ENCODE assay signal across 9 cellular contexts in the genomic region with DNA sequence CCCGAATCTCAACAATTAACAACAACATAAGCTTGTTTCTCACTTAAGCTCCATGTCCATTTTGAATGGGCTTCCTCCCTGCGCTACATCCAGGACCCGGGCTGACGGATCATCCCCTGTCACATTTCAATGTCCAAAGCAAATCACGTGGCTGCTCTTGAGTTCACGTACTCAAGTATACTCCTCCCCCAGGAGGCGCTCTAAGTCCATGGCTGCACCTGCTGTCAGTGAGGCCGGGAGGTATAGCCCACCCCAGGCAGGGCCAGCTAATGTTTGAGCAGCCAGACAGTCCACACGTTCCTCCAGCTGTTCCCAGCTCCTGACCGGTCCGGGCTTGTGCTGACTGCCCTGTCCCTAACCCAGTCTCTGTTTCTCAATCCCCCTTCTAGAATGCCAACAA.
DNase-seq lines count a peak whose midpoint lies in the region; ATAC-seq, FAIRE-seq and TF ChIP-seq lines count a peak whose summit lies in the region.
"Had no signal": no experiment of that assay in that cellular context is flagged by ENCODE, and none has a peak within 500 bp of the region (broad histone marks: within the 10 kb centered on the region; RNA-seq: fewer than 3 reads in every experiment).

No MANE protein-coding gene starts in this region.

- H3K27me3 ChIP-seq in GM06990 (replicated peaks; ENCODE audit: control insufficient read depth, insufficient read depth, low read length): no peaks in the 10 kb centered on the region

- H3K27ac Mint-ChIP-seq in stimulated activated effector memory CD8-positive, alpha-beta T cell treated with anti-CD3 and anti-CD28 coated beads, Interleukin-12 subunit alpha, Interleukin-12 subunit beta, amount 100 ng/mL, for 72 hours: no peak overlapping the region

- no peaks in the 10 kb centered on the region for H3K36me3 ChIP-seq in GM06990 (ENCODE audit: control insufficient read depth, insufficient read depth, low read length)

- H3K4me3 Mint-ChIP-seq in stimulated activated effector memory CD8-positive, alpha-beta T cell treated with anti-CD3 and anti-CD28 coated beads, Interleukin-12 subunit alpha, Interleukin-12 subunit beta, amount 100 ng/mL, for 72 hours: no peak overlapping the region

- TF ChIP-seq CTCF in GM06990 (IDR thresholded peaks at IDR 0.05; ENCODE audit: insufficient read depth, low read length, poor library complexity, severe bottlenecking) (peak; percentile 71), fibroblast of pulmonary artery (IDR thresholded peaks at IDR 0.05; ENCODE audit: low read length, missing control alignments) (peak; percentile 1)

- peak; percentile 74 for ATAC-seq in stimulated activated effector memory CD8-positive, alpha-beta T cell treated with anti-CD3 and anti-CD28 coated beads, Interleukin-12 subunit alpha, Interleukin-12 subunit beta, amount 100 ng/mL, for 72 hours
- no peak for ATAC-seq in HG02588 (IDR thresholded peaks at IDR 0.05; ENCODE audit: unreplicated experiment)
- no peak for ATAC-seq in HG03342 (IDR thresholded peaks at IDR 0.05; ENCODE audit: unreplicated experiment)

- DNase-seq in GM06990 (ENCODE audit: extremely low read depth, insufficient read length) (peak; percentile 11), HTR-8/SVneo (ENCODE audit: insufficient read length, low spot score) (peak; percentile 41), SK-N-DZ (ENCODE audit: low spot score) (peak; percentile 37), fibroblast of pulmonary artery (ENCODE audit: low read depth) (no peak), dedifferentiated amniotic fluid mesenchymal stem cell (ENCODE audit: extremely low spot score) (no peak)
- DNase-seq in stimulated activated effector memory CD8-positive, alpha-beta T cell treated with anti-CD3 and anti-CD28 coated beads, Interleukin-12 subunit alpha, Interleukin-12 subunit beta, amount 100 ng/mL, for 72 hours (ENCODE audit: low spot score in 2 of 2): peak; percentile 15 to 65

- FAIRE-seq in HTR-8/SVneo (lab: Jason Lieb, UNC): peak; percentile 33
- FAIRE-seq: endothelial cell of umbilical vein had no signal

- H3K4me3 ChIP-seq in GM06990 (replicated peaks; ENCODE audit: low read depth, low read length): no peak overlapping the region
- H3K4me3 ChIP-seq in fibroblast of pulmonary artery (replicated peaks; ENCODE audit: low read depth, low read length): no peak overlapping the region

- H3K9me3 Mint-ChIP-seq in stimulated activated effector memory CD8-positive, alpha-beta T cell treated with anti-CD3 and anti-CD28 coated beads, Interleukin-12 subunit alpha, Interleukin-12 subunit beta, amount 100 ng/mL, for 72 hours: no peaks in the 10 kb centered on the region

- H3K4me1 Mint-ChIP-seq in stimulated activated effector memory CD8-positive, alpha-beta T cell treated with anti-CD3 and anti-CD28 coated beads, Interleukin-12 subunit alpha, Interleukin-12 subunit beta, amount 100 ng/mL, for 72 hours: peaks cover 9% of the 10 kb centered on the region

- H3K36me3 Mint-ChIP-seq in stimulated activated effector memory CD8-positive, alpha-beta T cell treated with anti-CD3 and anti-CD28 coated beads, Interleukin-12 subunit alpha, Interleukin-12 subunit beta, amount 100 ng/mL, for 72 hours: no peaks in the 10 kb centered on the region

Comparison
In these comparisons a context has a peak if more than half of its experiments do, and no peak if none do; other contexts are left out.
1. DNase-seq: peak in GM06990 (single experiment), HTR-8/SVneo (single experiment), SK-N-DZ (single experiment) and stimulated activated effector memory CD8-positive, alpha-beta T cell treated with anti-CD3 and anti-CD28 coated beads, Interleukin-12 subunit alpha, Interleukin-12 subunit beta, amount 100 ng/mL, for 72 hours (2 of 2); none in fibroblast of pulmonary artery (single experiment) and dedifferentiated amniotic fluid mesenchymal stem cell (single experiment).